In the genomic region with DNA sequence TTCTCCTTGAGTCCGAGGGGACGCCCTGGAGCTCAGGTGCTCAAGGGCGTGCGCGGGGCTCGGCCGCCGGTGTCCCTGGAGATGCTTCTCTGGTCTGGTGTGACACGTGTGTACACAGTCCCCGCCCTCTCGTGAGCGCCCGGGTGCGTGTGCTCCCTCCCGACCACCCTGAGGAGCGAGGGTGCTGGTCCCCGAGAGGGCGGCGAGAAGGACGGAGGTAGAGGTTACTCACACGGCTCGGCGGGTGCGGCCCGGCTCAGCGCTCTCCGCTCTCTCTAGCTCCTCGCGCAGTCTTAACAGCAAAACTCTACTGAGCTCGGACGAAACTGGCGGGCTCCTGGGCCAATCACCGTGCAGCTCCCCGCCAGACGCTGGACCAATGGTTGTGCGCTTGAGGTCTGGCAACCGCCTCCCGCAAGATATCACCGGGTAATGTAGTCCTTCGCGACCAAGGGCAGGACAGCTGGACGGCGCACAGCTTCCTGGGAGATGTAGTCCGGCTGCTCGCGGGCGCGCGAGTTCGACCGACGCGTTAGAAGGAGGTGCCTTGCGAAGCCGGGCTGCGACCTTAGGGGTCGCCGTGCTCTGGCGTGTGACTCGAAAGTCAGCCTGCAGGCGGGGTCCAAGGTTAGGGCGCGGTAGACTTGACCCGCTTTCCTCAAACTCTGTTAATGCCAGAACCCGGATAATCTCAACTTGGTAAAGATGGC, we compare ENCODE assay signal across 8 cellular contexts.
DNase-seq lines count a peak whose midpoint lies in the region; ATAC-seq and FAIRE-seq lines count a peak whose summit lies in the region.

A gene (minus strand): TSS at position 312 of the 710 bp plus-strand sequence. CDS start 2,669 bp downstream, outside the sequence.

- H3K36me3 ChIP-seq in BLaER1, result peaks cover 29% of the 10 kb centered on the region

- H3K27me3 ChIP-seq in BLaER1, result no peaks in the 10 kb centered on the region

- peak; percentile 83 for ATAC-seq in HG03457 (IDR thresholded peaks at IDR 0.05; ENCODE audit: unreplicated experiment)

- H3K27ac ChIP-seq in BLaER1 (peak within 1 kb of the TSS; percentile 86), cingulate gyrus (ENCODE audit: low read depth, low read length) (peak within 1 kb of the TSS; percentile 80)

- peak within 1 kb of the TSS; percentile 90 for H3K9ac ChIP-seq in BLaER1

- H3K4me2 ChIP-seq in BLaER1, result peak within 1 kb of the TSS; percentile 89

- DNase-seq in GM19239 (ENCODE audit: insufficient read length, low spot score) (peak; percentile 87), NCI-H524 treated with DMSO at 0.1 percent for 48 hours (lab: John Stamatoyannopoulos, UW) (peak; percentile 100), kidney tubule cell (ENCODE audit: low spot score) (peak; percentile 99)
- peak; percentile 94 to 96 for DNase-seq in activated CD4-positive, alpha-beta T cell treated with anti-CD3 and anti-CD28 coated beads for 4 hours
- DNase-seq in stimulated activated CD4-positive, alpha-beta T cell treated with anti-CD3 and anti-CD28 coated beads, Interleukin-1b, Interleukin-23, amount 100 ng/mL, for 24 hours (ENCODE audit: low read depth in 4 of 4, low spot score in 1 of 4), result peak; percentile 84 to 95 (median 92)

- H3K4me3 ChIP-seq in BLaER1, result peak within 1 kb of the TSS; percentile 85

- FAIRE-seq in GM19239 (lab: Jason Lieb, UNC), result peak; percentile 96

- H4K20me1 ChIP-seq in BLaER1, result no peaks in the 10 kb centered on the region

- no peaks in the 10 kb centered on the region for H3K9me3 ChIP-seq in BLaER1

- H3K4me1 ChIP-seq in BLaER1, result peaks cover 40% of the 10 kb centered on the region

Comparison
In these comparisons a context has a peak if more than half of its experiments do, and no peak if none do; other contexts are left out.
1. Peak in every context shown above with its lines: DNase-seq, ATAC-seq, H3K4me3 ChIP-seq and H3K27ac ChIP-seq.